ENCODE assay signal across 37 cellular contexts in the genomic region with DNA sequence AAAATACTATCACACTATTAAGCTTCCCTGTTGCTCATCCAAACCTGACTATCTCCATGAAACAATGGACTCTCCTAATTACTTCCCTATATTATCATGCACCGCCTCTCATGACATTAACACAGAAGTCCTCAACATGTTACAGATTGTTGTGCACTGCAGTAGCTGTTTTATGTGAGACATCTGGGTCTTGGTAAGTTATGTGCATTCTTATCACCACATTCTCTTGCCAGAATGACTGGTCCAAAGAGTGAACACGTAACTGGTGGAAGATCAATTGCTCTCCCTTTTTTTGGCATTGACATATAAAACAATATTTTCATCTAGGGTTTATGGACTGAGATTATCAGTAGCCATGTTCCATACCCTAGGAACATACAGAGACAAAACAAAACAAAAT. TPM values are rescaled to one million over a fixed set of nuclear protein-coding genes. Genes with fewer than 3 reads are reported as not detected.
"Had no signal": no experiment of that assay in that cellular context is flagged by ENCODE, and none has a peak within 500 bp of the region (broad histone marks: within the 10 kb centered on the region; RNA-seq: fewer than 3 reads in every experiment).

No MANE protein-coding gene starts in this region.

- DNase-seq: activated CD4-positive, alpha-beta memory T cell treated with anti-CD3 and anti-CD28 coated beads, Interleukin-2, amount 10 ng/mL, durations not matched to agents 7 days and 5 days; activated CD4-positive, alpha-beta T cell treated with anti-CD3 and anti-CD28 coated beads for 1 hour; activated CD4-positive, alpha-beta T cell treated with anti-CD3 and anti-CD28 coated beads for 48 hours; activated CD4-positive, CD25-positive, alpha-beta regulatory T cell; activated CD8-positive, alpha-beta memory T cell treated with anti-CD3 and anti-CD28 coated beads for 24 hours; activated CD8-positive, alpha-beta memory T cell treated with anti-CD3 and anti-CD28 coated beads, Interleukin-2, amount 10 ng/mL, durations not matched to agents 7 days and 5 days; activated CD8-positive, alpha-beta memory T cell treated with anti-CD3 and anti-CD28 coated beads, Interleukin-2, amount 50 U/mL, for 48 hours; activated effector memory CD4-positive, alpha-beta T cell treated with anti-CD3 and anti-CD28 coated beads, Interleukin-2, amount 50 U/mL, for 16 hours; activated naive CD4-positive, alpha-beta T cell; activated naive CD4-positive, alpha-beta T cell treated with anti-CD3 and anti-CD28 coated beads, Interleukin-2, amount 50 U/mL, for 16 hours; activated naive CD8-positive, alpha-beta T cell treated with anti-CD3 and anti-CD28 coated beads for 36 hours; activated T-cell treated with anti-CD3 and anti-CD28 coated beads, Interleukin-2, amount 50 U/mL, for 48 hours; amniotic stem cell; aorta; MM.1S; MV-4-11; NCI-H1092; NCI-H1436 treated with DMSO at 0.1 percent for 48 hours; NCI-H1694 treated with DMSO at 0.1 percent for 48 hours; NCI-H2029; NCI-H510A; NCI-H526; NCI-H748 treated with DMSO at 0.1 percent for 48 hours; NK-92 treated with Interleukin-12 subunit alpha and Interleukin-12 subunit beta, amount 100 ng/mL, for 24 hours; PC-3; Peyer's patch; RPMI8226; SHP77 treated with DMSO at 0.1 percent for 48 hours; SK-N-SH; T-cell; T-helper 17 cell had no signal

- H3K9me3 ChIP-seq: Peyer's patch, SJSA1, SK-N-SH had no signal

- H3K36me3 ChIP-seq: cardiac muscle cell, Peyer's patch, SJSA1 had no signal

- H3K9ac ChIP-seq: KMS-11, SK-N-SH had no signal

- H3K4me3 ChIP-seq: cardiac muscle cell, Peyer's patch, SJSA1 had no signal

- H3K27me3 Mint-ChIP-seq: activated CD4-positive, alpha-beta memory T cell treated with anti-CD3 and anti-CD28 coated beads, Interleukin-2, amount 10 ng/mL, durations not matched to agents 7 days and 5 days; activated CD8-positive, alpha-beta memory T cell treated with anti-CD3 and anti-CD28 coated beads, Interleukin-2, amount 10 ng/mL, durations not matched to agents 7 days and 5 days; activated naive CD8-positive, alpha-beta T cell treated with anti-CD3 and anti-CD28 coated beads for 36 hours; activated T-helper 17 cell treated with anti-CD3 and anti-CD28 coated beads, Interleukin-2, amount 50 U/mL, for 72 hours; central memory CD8-positive, alpha-beta T cell; T-cell; T-helper 17 cell had no signal

- H3K4me1 Mint-ChIP-seq: activated CD4-positive, alpha-beta memory T cell treated with anti-CD3 and anti-CD28 coated beads, Interleukin-2, amount 10 ng/mL, durations not matched to agents 7 days and 5 days; activated CD8-positive, alpha-beta memory T cell treated with anti-CD3 and anti-CD28 coated beads, Interleukin-2, amount 10 ng/mL, durations not matched to agents 7 days and 5 days; activated naive CD8-positive, alpha-beta T cell treated with anti-CD3 and anti-CD28 coated beads for 36 hours; activated T-helper 17 cell treated with anti-CD3 and anti-CD28 coated beads, Interleukin-2, amount 50 U/mL, for 72 hours; central memory CD8-positive, alpha-beta T cell; T-cell; T-helper 17 cell had no signal

- H3K4me3 Mint-ChIP-seq: activated CD4-positive, alpha-beta memory T cell treated with anti-CD3 and anti-CD28 coated beads, Interleukin-2, amount 10 ng/mL, durations not matched to agents 7 days and 5 days; activated CD8-positive, alpha-beta memory T cell treated with anti-CD3 and anti-CD28 coated beads, Interleukin-2, amount 10 ng/mL, durations not matched to agents 7 days and 5 days; activated naive CD8-positive, alpha-beta T cell treated with anti-CD3 and anti-CD28 coated beads for 36 hours; activated T-helper 17 cell treated with anti-CD3 and anti-CD28 coated beads, Interleukin-2, amount 50 U/mL, for 72 hours; central memory CD8-positive, alpha-beta T cell; T-cell; T-helper 17 cell had no signal

- H3K27me3 ChIP-seq: cardiac muscle cell, Peyer's patch, SJSA1 had no signal

- H3K36me3 Mint-ChIP-seq: activated CD8-positive, alpha-beta memory T cell treated with anti-CD3 and anti-CD28 coated beads, Interleukin-2, amount 10 ng/mL, durations not matched to agents 7 days and 5 days; activated naive CD8-positive, alpha-beta T cell treated with anti-CD3 and anti-CD28 coated beads for 36 hours; T-cell had no signal

- H3K4me2 ChIP-seq: KMS-11, SK-N-SH had no signal

- H3K27ac ChIP-seq: cardiac muscle cell, KMS-11, Peyer's patch, SJSA1, VCaP had no signal

- H3K4me1 ChIP-seq: Peyer's patch had no signal

- H3K27ac Mint-ChIP-seq: activated CD4-positive, alpha-beta memory T cell treated with anti-CD3 and anti-CD28 coated beads, Interleukin-2, amount 10 ng/mL, durations not matched to agents 7 days and 5 days; activated CD8-positive, alpha-beta memory T cell treated with anti-CD3 and anti-CD28 coated beads, Interleukin-2, amount 10 ng/mL, durations not matched to agents 7 days and 5 days; activated naive CD8-positive, alpha-beta T cell treated with anti-CD3 and anti-CD28 coated beads for 36 hours; activated T-helper 17 cell treated with anti-CD3 and anti-CD28 coated beads, Interleukin-2, amount 50 U/mL, for 72 hours; T-cell; T-helper 17 cell had no signal

RNA-seq across cellular contexts. Expression of a gene that starts 59.4 kb away (rescaled TPM):
- total RNA-seq: activated CD4-positive, alpha-beta memory T cell treated with anti-CD3 and anti-CD28 coated beads, Interleukin-2, amount 10 ng/mL, durations not matched to agents 7 days and 5 days; activated CD8-positive, alpha-beta memory T cell treated with anti-CD3 and anti-CD28 coated beads, Interleukin-2, amount 10 ng/mL, durations not matched to agents 7 days and 5 days; activated naive CD8-positive, alpha-beta T cell treated with anti-CD3 and anti-CD28 coated beads for 36 hours; activated T-helper 17 cell treated with anti-CD3 and anti-CD28 coated beads, Interleukin-2, amount 50 U/mL, for 72 hours; PC-3; SJSA1; T-helper 17 cell had no signal
